Comparison of ENCODE assay signal across 8 cellular contexts in the genomic region with DNA sequence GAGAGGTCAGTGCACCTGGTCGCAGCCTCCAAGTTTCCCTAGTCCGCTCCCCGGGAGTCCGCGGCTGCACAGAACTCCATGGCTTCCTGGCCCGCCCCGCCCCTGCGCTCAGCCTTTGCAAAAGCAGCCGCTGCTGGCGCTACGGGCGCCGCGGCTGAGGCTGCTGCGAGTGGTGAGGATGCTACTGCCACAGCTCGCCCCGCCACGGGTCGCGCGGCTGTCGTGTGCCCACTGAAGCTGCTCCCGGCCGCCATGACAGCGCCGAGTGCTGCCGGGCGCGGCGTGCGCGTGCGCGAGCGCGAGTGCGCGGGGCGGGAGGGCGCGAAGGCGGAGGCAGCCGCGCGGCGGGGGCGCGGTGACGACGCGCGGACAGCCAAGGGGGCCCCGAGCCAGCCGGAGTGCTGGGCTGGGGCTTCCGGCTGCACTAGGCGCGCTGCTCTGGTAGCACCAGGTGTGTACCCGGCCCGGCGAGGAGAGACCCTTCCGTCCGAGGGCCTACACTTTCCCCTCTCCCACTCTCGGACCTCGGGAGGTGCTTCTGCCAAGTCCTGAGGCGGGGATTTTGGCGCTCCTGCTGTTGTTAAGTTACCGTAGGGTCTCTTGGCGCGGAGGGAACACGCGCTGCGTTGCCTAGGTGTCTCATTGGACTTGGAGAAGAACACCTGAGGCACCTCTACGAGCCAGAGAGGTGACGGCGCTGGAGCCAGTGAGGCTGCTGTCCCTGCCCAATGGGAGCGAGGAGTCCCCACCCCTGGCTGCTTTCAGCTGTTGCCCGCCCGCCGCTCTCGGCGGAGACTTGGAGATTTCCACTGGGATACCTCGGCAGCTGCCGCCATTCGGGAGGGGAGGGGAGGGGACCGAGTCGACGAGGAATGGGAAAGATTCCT. TPM values are rescaled to one million over a fixed set of nuclear protein-coding genes. Genes with fewer than 3 reads are reported as not detected.
DNase-seq lines count a peak whose midpoint lies in the region; ATAC-seq, FAIRE-seq and TF ChIP-seq lines count a peak whose summit lies in the region.

No MANE protein-coding gene starts in this region.

- peaks cover 0 to 2% (median 0%) of the 10 kb centered on the region in 4 experiments; a peak in 1 of 7 replicates for H3K4me1 ChIP-seq in H1 (replicated peaks in 1 of 4; ENCODE audit: control insufficient read depth in 3 of 4, insufficient read depth in 4 of 4, low read length in 3 of 4)

- H4K5ac ChIP-seq in H1 (ENCODE audit: insufficient read length, low read depth, low read length), result peak overlapping the region; percentile 97

- H3K9me3 ChIP-seq in H1 (ENCODE audit: insufficient read depth in 2 of 2, low read depth in 1 of 2, low read length in 1 of 2), result no peaks in the 10 kb centered on the region

- peak; percentile 63 to 93 for TF ChIP-seq POLR2A in H1 (IDR thresholded peaks at IDR 0.05; ENCODE audit: control extremely low read depth in 1 of 2, low read depth in 2 of 2, low read length in 2 of 2)

- ATAC-seq in GM19463 (IDR thresholded peaks at IDR 0.05; ENCODE audit: unreplicated experiment) (peak; percentile 73), HG03575 (IDR thresholded peaks at IDR 0.05; ENCODE audit: extremely low read depth, insufficient number of reproducible peaks, low FRiP score, unreplicated experiment) (peak; percentile 30)

- no peaks in the 10 kb centered on the region for H4K20me1 ChIP-seq in H1 (replicated peaks in 1 of 2; ENCODE audit: control insufficient read depth in 1 of 2, insufficient read depth in 2 of 2, low read length in 2 of 2)

- peak overlapping the region; percentile 93 for H3K4ac ChIP-seq in H1 (replicated peaks; ENCODE audit: insufficient read length, low read depth, low read length)

- peak overlapping the region; percentile 63 to 89 for H3K4me2 ChIP-seq in H1 (ENCODE audit: insufficient read depth in 1 of 2, low read depth in 2 of 2, low read length in 2 of 2)

- FAIRE-seq in H1 (lab: Jason Lieb, UNC), result no peak

- H3K27ac ChIP-seq in H1 (ENCODE audit: low read depth, low read length), result peak overlapping the region; percentile 96

- 2% methylated on average over 70 of the region's 87 CpGs; no CpG with 5 or more reads in 1 of the 2 experiments for WGBS in H1 (ENCODE audit: extremely low coverage in 1 of 2, insufficient coverage in 1 of 2, insufficient read length in 1 of 2, insufficient replicate concordance in 2 of 2, low coverage in 1 of 2, low lambda C conversion rate in 2 of 2, missing lambda C conversion rate in 1 of 2), 2 experiments

- H3K79me1 ChIP-seq in H1 (ENCODE audit: low read depth, low read length), result no peaks in the 10 kb centered on the region; the same call in 1 of the 2 replicates

- H2AFZ ChIP-seq in H1 (ENCODE audit: low read length), result peak overlapping the region; percentile 90; the same call in 1 of the 2 replicates

- peak overlapping the region; percentile 72; the same call in 1 of the 2 replicates for H2BK15ac ChIP-seq in H1 (ENCODE audit: low read length)

- H4K91ac ChIP-seq in H1 (replicated peaks; ENCODE audit: insufficient read length, low read length), result peak overlapping the region; percentile 97

- no peak overlapping the region for H3K23ac ChIP-seq in H1 (ENCODE audit: insufficient read length)

- no peak for TF ChIP-seq CTCF in H1 (IDR thresholded peaks at IDR 0.05; ENCODE audit: control extremely low read depth in 1 of 3, insufficient read depth in 1 of 3, low read depth in 1 of 3, low read length in 3 of 3)

- H3K14ac ChIP-seq in H1 (ENCODE audit: insufficient read length), result no peak overlapping the region

- 0 out of 4 replicates have a peak, but pooled peaks of 1 of the 2 experiments have one; percentile 3 for TF ChIP-seq RAD21 in H1 (IDR thresholded peaks at IDR 0.05 in 1 of 2, conservative IDR thresholded peaks at IDR 0.05 in 1 of 2; ENCODE audit: low read depth in 2 of 2, low read length in 2 of 2)

- CTCF ChIA-PET in H1 (lab: Charles Lee; ENCODE audit: partially characterized antibody), result interaction anchor here (0.7 to 1.9 kb wide), 2 partner anchors 54 to 83 kb away, joined by 3 to 7 read pairs; no protein-coding TSS in a partner anchor

- no peak overlapping the region for H2AK5ac ChIP-seq in H1 (ENCODE audit: low read depth, low read length)

- peaks cover 0 to 4% (median 1%) of the 10 kb centered on the region in 4 experiments; a peak in 1 of 8 replicates for H3K36me3 ChIP-seq in H1 (ENCODE audit: control insufficient read depth in 2 of 4, insufficient read depth in 4 of 4, low read length in 3 of 4)

- peak overlapping the region; percentile 93 for H3K56ac ChIP-seq in H1 (replicated peaks; ENCODE audit: insufficient read length, low read depth, low read length)

- TF ChIP-seq EP300 in H1 (IDR thresholded peaks at IDR 0.05; ENCODE audit: borderline replicate concordance in 1 of 2, low read depth in 2 of 2, low read length in 2 of 2), result no peak; a peak in 1 of 3 replicates

- H3K23me2 ChIP-seq in H1 (ENCODE audit: low read depth, low read length), result peaks cover 6% of the 10 kb centered on the region

- peak overlapping the region; percentile 93 for H2BK5ac ChIP-seq in H1 (ENCODE audit: low read depth, low read length)

- no peak overlapping the region for H2BK20ac ChIP-seq in H1 (ENCODE audit: low read length)

- DNase-seq in CMK (ENCODE audit: low read depth) (peak; percentile 31), NCI-H82 (lab: John Stamatoyannopoulos, UW) (peak; percentile 86), H1 (ENCODE audit: low read depth in 1 of 2, low spot score in 2 of 2) (peak; percentile 73 to 91), mesenteric fat pad (ENCODE audit: low spot score) (peak; percentile 91)
- DNase-seq in activated CD8-positive, alpha-beta memory T cell treated with anti-CD3 and anti-CD28 coated beads for 24 hours, result peak; percentile 91
- DNase-seq in stimulated activated CD8-positive, alpha-beta memory T cell treated with anti-CD3 and anti-CD28 coated beads, Interleukin-15, amount 100 ng/mL, for 1 hour (ENCODE audit: low read depth), result peak; percentile 42

- peak overlapping the region; percentile 98 for H4K8ac ChIP-seq in H1 (ENCODE audit: extremely low read depth, insufficient read depth, low read length)

- H3K27me3 ChIP-seq in H1 (replicated peaks in 1 of 4; ENCODE audit: control insufficient read depth in 3 of 4, extremely low read depth in 1 of 4, insufficient read depth in 3 of 4, low read length in 3 of 4), result no peaks in the 10 kb centered on the region

- H3K9ac ChIP-seq in H1 (replicated peaks in 1 of 4; ENCODE audit: extremely low read depth in 1 of 4, low read depth in 3 of 4, low read length in 3 of 4), result peak overlapping the region; percentile 75 to 94 (median 89)

- peak overlapping the region; percentile 97 for H3K18ac ChIP-seq in H1 (ENCODE audit: extremely low read depth, low read length)

- H2BK120ac ChIP-seq in H1 (replicated peaks; ENCODE audit: low read depth, low read length), result peak overlapping the region; percentile 82

- POLR2A ChIA-PET in H1 (lab: Charles Lee; ENCODE audit: partially characterized antibody), result interaction anchor here (0.9 to 5.9 kb wide), 15 partner anchors 8 to 89 kb away, joined by 3 to 44 read pairs (median 4); a partner anchor contains a TSS

- H3K4me3 ChIP-seq in H1 (ENCODE audit: extremely low read depth in 1 of 4, insufficient read depth in 2 of 4, low read depth in 3 of 4, low read length in 4 of 4), result peak overlapping the region; percentile 38 to 99 (median 82)

- peak overlapping the region; percentile 89 for H2BK12ac ChIP-seq in H1 (ENCODE audit: low read depth, low read length)

- peaks cover 9 to 40% of the 10 kb centered on the region in 2 experiments for H3K79me2 ChIP-seq in H1 (ENCODE audit: control insufficient read depth in 1 of 2, insufficient read depth in 2 of 2, low read length in 2 of 2)

TF ChIP-seq in H1, 55 proteins besides CTCF, POLR2A, EP300 and RAD21 (continues in another document):
- no peak for TF ChIP-seq RFX5 (IDR thresholded peaks at IDR 0.05; ENCODE audit: borderline replicate concordance, low read depth, low read length)
- 0 out of 2 replicates have a peak, but pooled peaks have one; percentile 19 for TF ChIP-seq GTF2F1 (IDR thresholded peaks at IDR 0.05; ENCODE audit: borderline replicate concordance, low read depth, low read length)
- TF ChIP-seq KDM1A (IDR thresholded peaks at IDR 0.05; ENCODE audit: borderline replicate concordance, low read length), result no peak
- peak; percentile 93 for TF ChIP-seq YY1 (IDR thresholded peaks at IDR 0.05; ENCODE audit: low read depth, low read length)
- TF ChIP-seq SP4 (IDR thresholded peaks at IDR 0.05; ENCODE audit: low read length), result no peak
- no peak for TF ChIP-seq BCL11A (IDR thresholded peaks at IDR 0.05; ENCODE audit: low read depth in 2 of 2, low read length in 2 of 2)
- TF ChIP-seq SAP30 (IDR thresholded peaks at IDR 0.05; ENCODE audit: insufficient read depth, insufficient replicate concordance, low read length), result peak; percentile 70
- no peak for TF ChIP-seq FOSL1 (IDR thresholded peaks at IDR 0.05; ENCODE audit: insufficient read depth, low read depth, low read length)

RNA-seq across cellular contexts. Expression of a gene that starts 0.6 kb away (rescaled TPM):
- total RNA-seq in H1 (2021; fragmentation: NEBNext Ultra II Directional; extraction: Animal tissue kit (Norgen Biotek cat#: 25700)), result 77.2 and 83.2 TPM in 2 replicates
- 32.5 and 54.6 TPM in 2 replicates for polyA plus RNA-seq in H1 (2011; rRNA removed)
- 44.3 TPM for polyA plus RNA-seq in H1 (2011; cell fraction: cytosol; rRNA removed)
- 54.2 TPM for polyA plus RNA-seq in H1 (2011; cell fraction: nucleus; rRNA removed)
- polyA plus RNA-seq in H1 (2012, experiment 1 of 2), result 48.4 to 60.5 TPM (median 54.0 TPM) in 4 replicates
- polyA plus RNA-seq in H1 (2012, experiment 2 of 2), result 4.0 TPM
- 27.2 TPM for polyA plus RNA-seq in H1 (2013, experiment 1 of 2)
- polyA plus RNA-seq in H1 (2013, experiment 2 of 2), result 22.2 TPM
- polyA minus RNA-seq in H1 (2011; rRNA and poly(A)+ RNA removed), result 249 and 294 TPM in 2 replicates
- 80.2 TPM for polyA minus RNA-seq in H1 (2011; cell fraction: cytosol; rRNA and poly(A)+ RNA removed)
- 387 TPM for polyA minus RNA-seq in H1 (2011; cell fraction: nucleus; rRNA and poly(A)+ RNA removed)
- total RNA-seq in mesenteric fat pad, result 25.6 TPM

Comparison
In these comparisons a context has a peak if more than half of its experiments do, and no peak if none do; other contexts are left out.
1. Peak in every context shown above with its lines: DNase-seq, ATAC-seq, H3K4me3 ChIP-seq and H3K27ac ChIP-seq.
2. DNase-seq: peak in every context shown above with its lines; median percentile 91 in activated CD8-positive, alpha-beta memory T cell treated with anti-CD3 and anti-CD28 coated beads for 24 hours; 91 in mesenteric fat pad; 86 in NCI-H82; 82 in H1; 42 in stimulated activated CD8-positive, alpha-beta memory T cell treated with anti-CD3 and anti-CD28 coated beads, Interleukin-15, amount 100 ng/mL, for 1 hour; 31 in CMK.